ENCODE assay signal across 19 cellular contexts in the genomic region with DNA sequence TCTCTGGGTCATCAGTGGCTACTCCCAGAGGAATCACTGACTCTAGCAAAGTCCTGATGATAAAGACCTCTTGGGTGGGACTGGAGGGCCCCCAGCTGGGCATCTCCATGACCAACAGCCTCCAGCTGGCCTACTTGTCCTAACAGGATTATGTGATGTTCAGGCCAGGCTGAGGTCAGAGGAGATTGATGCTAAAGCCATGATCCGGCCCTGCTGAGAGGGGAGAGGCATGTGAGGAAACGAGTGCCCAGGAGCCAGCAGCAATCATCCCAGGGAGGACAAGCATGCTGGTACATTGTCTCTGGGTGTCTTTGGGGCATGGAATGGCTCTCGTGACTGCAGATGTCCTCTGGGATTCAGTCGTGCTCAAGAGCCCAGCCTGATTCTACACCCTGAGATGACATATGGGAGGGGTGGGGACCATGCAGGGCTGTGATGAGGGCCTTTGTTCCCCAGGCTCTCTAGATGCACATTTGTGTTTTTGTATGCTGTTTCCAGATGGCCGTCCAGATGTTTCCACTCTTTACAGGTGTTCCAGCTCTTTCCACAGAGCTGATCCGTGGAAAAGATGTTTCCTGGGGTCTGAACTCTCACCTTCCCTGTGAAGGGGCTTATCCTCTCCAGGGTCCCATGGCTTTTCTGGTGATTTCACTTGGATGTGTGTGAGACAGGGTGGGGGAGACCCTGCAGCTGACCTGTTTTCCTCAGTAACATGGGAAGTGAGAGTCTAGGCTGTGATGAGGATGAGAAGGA. TPM values are rescaled to one million over a fixed set of nuclear protein-coding genes. Genes with fewer than 3 reads are reported as not detected.
DNase-seq lines count a peak whose midpoint lies in the region; ATAC-seq, FAIRE-seq and TF ChIP-seq lines count a peak whose summit lies in the region.
"Had no signal": no experiment of that assay in that cellular context is flagged by ENCODE, and none has a peak within 500 bp of the region (broad histone marks: within the 10 kb centered on the region; RNA-seq: fewer than 3 reads in every experiment).

No MANE protein-coding gene starts in this region.

- TF ChIP-seq EP300 in GM12878 (IDR thresholded peaks at IDR 0.05; ENCODE audit: borderline replicate concordance in 1 of 2, control insufficient read depth in 1 of 2, low read depth in 2 of 2, low read length in 2 of 2) (no peak), sigmoid colon (IDR thresholded peaks at IDR 0.05) (no peak)

- no peaks in the 10 kb centered on the region for H3K79me1 ChIP-seq in mesendoderm (ENCODE audit: low read length)

- no peak overlapping the region for H4K8ac ChIP-seq in mesendoderm (ENCODE audit: low read depth, low read length)

- H3K27me3 ChIP-seq in GM12878 (replicated peaks in 1 of 2; ENCODE audit: control insufficient read depth in 2 of 2, insufficient read depth in 2 of 2, low read length in 1 of 2), result no peaks in the 10 kb centered on the region
- no peaks in the 10 kb centered on the region for H3K27me3 ChIP-seq in mesendoderm (ENCODE audit: insufficient read depth, low read length, poor library complexity)
- H3K27me3 ChIP-seq in sigmoid colon, result no peaks in the 10 kb centered on the region
- H3K27me3 ChIP-seq: transverse colon had no signal

- no peak overlapping the region for H3K23ac ChIP-seq in mesendoderm (ENCODE audit: low read length)

- POLR2A ChIA-PET in GM12878 (lab: Charles Lee), result no interaction called here

- no peak for FAIRE-seq in GM12878 (lab: Jason Lieb, UNC)
- FAIRE-seq: GM18507, RCC 7860 had no signal

- H2BK15ac ChIP-seq in mesendoderm (replicated peaks; ENCODE audit: low read depth), result no peak overlapping the region

- ATAC-seq in GM12878, result peak; percentile 11
- no peak for ATAC-seq in GM18870 (IDR thresholded peaks at IDR 0.05; ENCODE audit: unreplicated experiment)

- RAD21 ChIA-PET in GM12878 (lab: Charles Lee; ENCODE audit: unreplicated experiment), result interaction anchor here (0.8 to 8.2 kb wide), 4 partner anchors 182 to 646 kb away, joined by 3 to 69 read pairs (median 4); no protein-coding TSS in a partner anchor

- H3K4me1 Mint-ChIP-seq in HFFc6 (ENCODE audit: low read depth), result peaks cover 44% of the 10 kb centered on the region

- H3K4me3 ChIP-seq in GM12878 (no peak overlapping the region), mesendoderm (ENCODE audit: low read length) (no peak overlapping the region), sigmoid colon (no peak overlapping the region)
- H3K4me3 ChIP-seq: HAP-1, transverse colon had no signal

- H2AK5ac ChIP-seq in mesendoderm (ENCODE audit: low read length), result no peak overlapping the region

- intact Hi-C loops in GM12878 (cut with micrococcal nuclease; ENCODE audit: unreplicated experiment), result no loop called here
- intact Hi-C loops in sigmoid colon (cut with DNase I), result no loop called here

- TF ChIP-seq POLR2A in GM12878 (IDR thresholded peaks at IDR 0.05; ENCODE audit: low read depth, low read length), result peak; percentile 55
- TF ChIP-seq POLR2A in sigmoid colon (IDR thresholded peaks at IDR 0.05), result no peak

- no peak overlapping the region for H4K5ac ChIP-seq in mesendoderm (ENCODE audit: low read length)

- DNase-seq in HFFc6 (no peak), NCI-H524 (lab: John Stamatoyannopoulos, UW) (peak; percentile 99), GM12878 (ENCODE audit: low read depth, low spot score) (no peak), mesendoderm (peak; percentile 28), sigmoid colon (no peak), KG1 (lab: John Stamatoyannopoulos, UW) (no peak), AG08396 (ENCODE audit: low spot score) (no peak)
- DNase-seq: activated B cell treated with CpG ODN at 0.5 μM for 24 hours; activated effector memory CD4-positive, alpha-beta T cell treated with anti-CD3 and anti-CD28 coated beads, Interleukin-2, amount 50 U/mL, for 16 hours; central memory CD4-positive, alpha-beta T cell; effector memory CD4-positive, alpha-beta T cell; NCI-H146; stimulated activated naive CD4-positive, alpha-beta T cell; T-helper 1 cell; transverse colon had no signal

- no peak overlapping the region; the same call in 1 of the 2 replicates for H3K4me3 Mint-ChIP-seq in HFFc6
- H3K4me3 Mint-ChIP-seq: activated B cell treated with CpG ODN at 0.5 μM for 24 hours had no signal

- H3K79me2 ChIP-seq in GM12878 (ENCODE audit: control insufficient read depth, insufficient read depth, low read length) (no peaks in the 10 kb centered on the region), mesendoderm (ENCODE audit: control insufficient read depth, insufficient read depth, low read length) (no peaks in the 10 kb centered on the region)

- CTCF ChIA-PET in GM12878 (lab: Yijun Ruan, JAX), result interaction anchor here (0.7 to 15.8 kb wide), 11 partner anchors 12 to 228 kb away, joined by 3 to 192 read pairs (median 6); a partner anchor contains a TSS

- H3K4me1 ChIP-seq in GM12878 (ENCODE audit: control insufficient read depth, insufficient read depth, low read length), result no peaks in the 10 kb centered on the region
- H3K4me1 ChIP-seq in mesendoderm (ENCODE audit: control insufficient read depth, low read depth, low read length), result no peaks in the 10 kb centered on the region
- H3K4me1 ChIP-seq in sigmoid colon, result peaks cover 0 to 8% (median 5%) of the 10 kb centered on the region in 4 donors
- H3K4me1 ChIP-seq: HAP-1 had no signal

- H3K9me3 ChIP-seq in GM12878 (replicated peaks; ENCODE audit: control insufficient read depth, insufficient read depth, low read length) (no peaks in the 10 kb centered on the region), sigmoid colon (no peaks in the 10 kb centered on the region)
- H3K9me3 ChIP-seq: HAP-1, transverse colon had no signal

- TF ChIP-seq RAD21 in GM12878 (IDR thresholded peaks at IDR 0.05; ENCODE audit: insufficient read depth, low read depth, low read length), result no peak

- H3K27me3 Mint-ChIP-seq in HFFc6 (ENCODE audit: insufficient read depth), result peaks cover 3% of the 10 kb centered on the region
- H3K27me3 Mint-ChIP-seq: activated B cell treated with CpG ODN at 0.5 μM for 24 hours had no signal

- SMC1A ChIA-PET in GM12878 (lab: Charles Lee; ENCODE audit: uncharacterized antibody, unreplicated experiment), result interaction anchor here (0.9 to 2.8 kb wide), 8 partner anchors 7 to 215 kb away, joined by 3 to 15 read pairs (median 4); no protein-coding TSS in a partner anchor

- no peaks in the 10 kb centered on the region for H4K20me1 ChIP-seq in GM12878 (ENCODE audit: control insufficient read depth, insufficient read depth)

- no peak overlapping the region for H3K4ac ChIP-seq in mesendoderm (ENCODE audit: low read depth, low read length)

- H2AFZ ChIP-seq in GM12878 (ENCODE audit: control insufficient read depth, low read depth, low read length), result no peak overlapping the region

- in situ Hi-C loops in GM12878 (cut with MboI), result no loop called here

- H3K36me3 ChIP-seq in GM12878 (ENCODE audit: control insufficient read depth in 2 of 2, insufficient read depth in 2 of 2, low read length in 1 of 2), result no peaks in the 10 kb centered on the region; a peak in 2 of 4 replicates
- no peaks in the 10 kb centered on the region for H3K36me3 ChIP-seq in mesendoderm (ENCODE audit: control insufficient read depth, insufficient read depth, low read length)
- H3K36me3 ChIP-seq in sigmoid colon, result no peaks in the 10 kb centered on the region
- H3K36me3 ChIP-seq: HAP-1, transverse colon had no signal

- BruUV-seq in GM12878 (replicated peaks; lab: Mats Ljungman, UMichigan), result no TSS peak

- no peak overlapping the region for H3K56ac ChIP-seq in mesendoderm (ENCODE audit: low read length)

- no peak overlapping the region for H2BK120ac ChIP-seq in mesendoderm (ENCODE audit: low read depth, low read length)

- H3K27ac ChIP-seq in GM12878 (ENCODE audit: control insufficient read depth, insufficient read depth), result no peak overlapping the region
- H3K27ac ChIP-seq in mesendoderm (ENCODE audit: low read depth, low read length), result no peak overlapping the region
- no peak overlapping the region for H3K27ac ChIP-seq in sigmoid colon
- H3K27ac ChIP-seq: transverse colon had no signal

- no peaks in the 10 kb centered on the region for H3K9me3 Mint-ChIP-seq in HFFc6
- H3K9me3 Mint-ChIP-seq: activated B cell treated with CpG ODN at 0.5 μM for 24 hours had no signal

- WGBS in GM12878 (ENCODE audit: insufficient coverage, insufficient replicate concordance, low lambda C conversion rate, missing lambda C conversion rate), result 31% methylated on average over 6 of the region's 6 CpGs
- WGBS in mesendoderm (ENCODE audit: extremely low coverage, insufficient coverage, low lambda C conversion rate), result no CpG with 5 or more reads among the region's 6 CpGs
- 74 to 75% methylated on average over 6 of the region's 6 CpGs for WGBS in sigmoid colon, 2 donors

- H3K36me3 Mint-ChIP-seq in HFFc6 (ENCODE audit: low read depth), result no peaks in the 10 kb centered on the region

- H3K4me2 ChIP-seq in GM12878 (ENCODE audit: control insufficient read depth, insufficient read depth) (no peak overlapping the region), mesendoderm (ENCODE audit: low read length) (no peak overlapping the region)

- H3K9ac ChIP-seq in GM12878 (ENCODE audit: control insufficient read depth, insufficient read depth, low read length), result no peak overlapping the region
- no peak overlapping the region for H3K9ac ChIP-seq in mesendoderm (ENCODE audit: low read length)

- H3K27ac Mint-ChIP-seq in HFFc6, result no peak overlapping the region
- H3K27ac Mint-ChIP-seq: activated B cell treated with CpG ODN at 0.5 μM for 24 hours had no signal

- no peak overlapping the region for H2BK5ac ChIP-seq in mesendoderm (ENCODE audit: low read length)

- TF ChIP-seq CTCF in HFFc6 (IDR thresholded peaks at IDR 0.05) (peak; percentile 15; the same call in 1 of the 2 replicates), GM12878 (IDR thresholded peaks at IDR 0.05 in 2 of 3, conservative IDR thresholded peaks at IDR 0.05 in 1 of 3; ENCODE audit: control insufficient read depth in 2 of 3, extremely low read depth in 1 of 3, insufficient read depth in 1 of 3, low read depth in 3 of 3, low read length in 3 of 3) (no peak), sigmoid colon (IDR thresholded peaks at IDR 0.05) (no peak)

- no peak overlapping the region for H3K18ac ChIP-seq in mesendoderm (ENCODE audit: low read length)

RNA-seq across cellular contexts. Expression of a gene that starts 20.2 kb away (rescaled TPM):
- total RNA-seq in HFFc6 (2021; fragmentation: NEBNext Ultra II Directional; extraction: Animal tissue kit (Norgen Biotek cat#: 25700)), result 10 to 100 TPM in 4 of 6 experiments, 1 to 10 TPM in 2; 7.4 to 14.6 (median 11.7) TPM
- total RNA-seq in GM12878 (2013; cell fraction: nucleolus; rRNA removed), result 19.8 and 23.8 TPM in 2 replicates
- total RNA-seq in GM12878 (2014; rRNA removed) (2.9 and 3.3 TPM in 2 replicates), GM12878 (2014; rRNA removed; fragmentation: Illumina TruSeq; extraction: Trizol) (2.8 and 3.3 TPM in 2 replicates), GM12878 (2021) (4.5 and 5.8 TPM in 2 replicates), sigmoid colon (1 to 10 TPM; 3.3 to 4.2 (median 3.9) TPM)
- polyA plus RNA-seq in GM12878 (2011; ENCODE audit: low read depth), result 4.9 TPM
- polyA plus RNA-seq in GM12878 (2011; rRNA removed) (3.9 and 4.4 TPM in 2 replicates), GM12878 (2014; fragmentation: Illumina TruSeq; extraction: Trizol) (4.3 and 4.9 TPM in 2 replicates), GM12878 (2014; fragmentation: Nextera tagmentation; extraction: Ambion mirVana) (1 to 10 TPM; 1.4 to 2.3 TPM), GM12878 (2014; rRNA removed) (2.8 and 4.7 TPM in 2 replicates), GM12878 (2016; fragmentation: Nextera tagmentation; extraction: Ambion mirVana) (1 to 10 TPM; 1.7 to 3.2 TPM), sigmoid colon (1 to 10 TPM; 4.8 to 6.0 (median 5.4) TPM)
- 3.2 and 4.5 TPM in 2 replicates for polyA plus RNA-seq in GM12878 (2011; cell fraction: cytosol; rRNA removed)
- polyA plus RNA-seq in GM12878 (2011; cell fraction: nucleus; rRNA removed), result 3.9 and 5.7 TPM in 2 replicates
- 7.3 and 7.7 TPM in 2 replicates for polyA plus RNA-seq in GM12878 (2012)
- 5.7 and 6.4 TPM in 2 replicates for polyA minus RNA-seq in GM12878 (2011; rRNA and poly(A)+ RNA removed)
- 1.5 and 1.8 TPM in 2 replicates for polyA minus RNA-seq in GM12878 (2011; cell fraction: cytosol; rRNA and poly(A)+ RNA removed)
- polyA minus RNA-seq in GM12878 (2011; cell fraction: nucleus; rRNA and poly(A)+ RNA removed), result 5.2 and 8.6 TPM in 2 replicates
- polyA plus RNA-seq in mesendoderm (2013, experiment 1 of 2), result 4.3 TPM
- 4.0 TPM for polyA plus RNA-seq in mesendoderm (2013, experiment 2 of 2)

RNA-seq across cellular contexts. Expression of a gene that starts 31.0 kb away (rescaled TPM):
- 10 to 100 TPM; 27.8 to 35.0 (median 31.0) TPM for total RNA-seq in HFFc6 (2021; fragmentation: NEBNext Ultra II Directional; extraction: Animal tissue kit (Norgen Biotek cat#: 25700))
- total RNA-seq in GM12878 (2013; cell fraction: nucleolus; rRNA removed), result 108 and 123 TPM in 2 replicates
- total RNA-seq in GM12878 (2014; rRNA removed) (36.8 and 39.3 TPM in 2 replicates), GM12878 (2014; rRNA removed; fragmentation: Illumina TruSeq; extraction: Trizol) (39.4 and 40.4 TPM in 2 replicates), GM12878 (2021) (40.7 and 42.0 TPM in 2 replicates), sigmoid colon (10 to 100 TPM; 19.5 to 26.0 (median 24.7) TPM)
- 26.2 TPM for polyA plus RNA-seq in GM12878 (2011; ENCODE audit: low read depth)
- polyA plus RNA-seq in GM12878 (2011; rRNA removed) (76.9 and 93.4 TPM in 2 replicates), GM12878 (2014; fragmentation: Illumina TruSeq; extraction: Trizol) (53.7 and 68.1 TPM in 2 replicates), GM12878 (2014; fragmentation: Nextera tagmentation; extraction: Ambion mirVana) (10 to 100 TPM; 39.4 to 41.9 TPM), GM12878 (2014; rRNA removed) (47.5 and 53.4 TPM in 2 replicates), GM12878 (2016; fragmentation: Nextera tagmentation; extraction: Ambion mirVana) (10 to 100 TPM; 69.3 to 74.4 TPM), sigmoid colon (10 to 100 TPM; 16.2 to 29.9 (median 24.0) TPM)
- 55.4 and 58.2 TPM in 2 replicates for polyA plus RNA-seq in GM12878 (2011; cell fraction: cytosol; rRNA removed)
- 48.6 and 54.8 TPM in 2 replicates for polyA plus RNA-seq in GM12878 (2011; cell fraction: nucleus; rRNA removed)
- polyA plus RNA-seq in GM12878 (2012), result 24.6 and 28.8 TPM in 2 replicates
- polyA minus RNA-seq in GM12878 (2011; rRNA and poly(A)+ RNA removed), result 57.6 and 79.1 TPM in 2 replicates
- 19.1 and 27.4 TPM in 2 replicates for polyA minus RNA-seq in GM12878 (2011; cell fraction: cytosol; rRNA and poly(A)+ RNA removed)
- 35.9 and 74.2 TPM in 2 replicates for polyA minus RNA-seq in GM12878 (2011; cell fraction: nucleus; rRNA and poly(A)+ RNA removed)
- polyA plus RNA-seq in mesendoderm (2013, experiment 1 of 2), result 26.9 TPM
- 26.7 TPM for polyA plus RNA-seq in mesendoderm (2013, experiment 2 of 2)

Comparison
In these comparisons a context has a peak if more than half of its experiments do, and no peak if none do; other contexts are left out.
1. DNase-seq: peak in NCI-H524 (2 of 2) and mesendoderm (single experiment); none in HFFc6 (single experiment), GM12878 (single experiment), sigmoid colon (single experiment), KG1 (single experiment) and AG08396 (single experiment).